ENCODE assay signal across 8 cellular contexts in the genomic region with DNA sequence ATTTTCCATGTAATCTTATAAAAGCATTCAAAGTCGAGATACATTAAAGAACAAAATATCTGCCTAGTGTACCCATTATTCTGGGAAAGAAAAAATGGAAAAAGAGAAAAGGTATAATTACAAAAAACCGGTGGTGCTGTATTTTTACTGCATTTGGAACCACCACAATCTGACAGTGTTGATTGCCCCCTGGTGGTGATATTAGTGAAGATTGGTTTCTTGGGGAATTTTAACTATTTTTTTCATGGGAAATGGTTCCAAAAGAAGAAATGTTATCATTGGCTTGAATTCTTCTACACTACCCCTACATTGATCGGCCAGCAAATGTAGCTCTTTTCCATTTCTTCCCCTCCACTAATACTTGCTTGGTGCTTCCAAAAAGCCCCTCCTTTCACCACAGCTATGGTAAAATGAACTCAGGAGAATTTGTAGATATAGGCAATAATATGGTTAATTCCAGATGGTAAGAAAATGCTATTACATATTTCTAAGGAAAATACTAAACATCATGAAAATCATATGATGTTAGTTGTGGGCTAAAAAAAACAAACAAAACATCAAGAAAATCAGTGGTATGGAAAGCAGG. TPM values are rescaled to one million over a fixed set of nuclear protein-coding genes. Genes with fewer than 3 reads are reported as not detected.
DNase-seq lines count a peak whose midpoint lies in the region; ATAC-seq, FAIRE-seq and TF ChIP-seq lines count a peak whose summit lies in the region.

No MANE protein-coding gene starts in this region.

- TF ChIP-seq RAD21 in A549 (conservative IDR thresholded peaks at IDR 0.05 in 1 of 2, IDR thresholded peaks at IDR 0.05 in 1 of 2), result peak; percentile 71 to 81
- TF ChIP-seq RAD21 in GM12878 (IDR thresholded peaks at IDR 0.05; ENCODE audit: insufficient read depth, low read depth, low read length), result peak; percentile 87

- TF ChIP-seq POLR2A in A549 (IDR thresholded peaks at IDR 0.05; ENCODE audit: low read length) (no peak), GM12878 (IDR thresholded peaks at IDR 0.05; ENCODE audit: low read depth, low read length) (no peak)

- BruUV-seq in GM12878 (replicated peaks; lab: Mats Ljungman, UMichigan), result no TSS peak

- no peaks in the 10 kb centered on the region for H4K20me1 ChIP-seq in DOHH2 (ENCODE audit: control insufficient read depth, insufficient read depth, low read depth, low read length)
- no peaks in the 10 kb centered on the region for H4K20me1 ChIP-seq in GM12878 (ENCODE audit: control insufficient read depth, insufficient read depth)

- no peak overlapping the region for H3K4me3 Mint-ChIP-seq in stimulated activated effector memory CD8-positive, alpha-beta T cell treated with anti-CD3 and anti-CD28 coated beads, Interleukin-12 subunit alpha, Interleukin-12 subunit beta, amount 100 ng/mL, for 72 hours

- H3K27ac ChIP-seq in A549 (no peak overlapping the region), DOHH2 (ENCODE audit: low read depth, low read length) (no peak overlapping the region), GM12878 (ENCODE audit: control insufficient read depth, insufficient read depth) (no peak overlapping the region)

- in situ Hi-C loops in GM12878 (cut with MboI), result loop anchor here (5.0 to 25.0 kb wide), 3 partner anchors 322 to 707 kb away; no protein-coding TSS in a partner anchor

- FAIRE-seq in A549 (lab: Jason Lieb, UNC) (no peak), GM12878 (lab: Jason Lieb, UNC) (peak; percentile 69)

- no peak overlapping the region for H3K27ac Mint-ChIP-seq in stimulated activated effector memory CD8-positive, alpha-beta T cell treated with anti-CD3 and anti-CD28 coated beads, Interleukin-12 subunit alpha, Interleukin-12 subunit beta, amount 100 ng/mL, for 72 hours

- no peaks in the 10 kb centered on the region for H3K36me3 ChIP-seq in DOHH2 (ENCODE audit: control insufficient read depth, low read length)
- H3K36me3 ChIP-seq in GM12878 (ENCODE audit: control insufficient read depth in 2 of 2, insufficient read depth in 2 of 2, low read length in 1 of 2), result no peaks in the 10 kb centered on the region

- H3K4me3 ChIP-seq in A549 (no peak overlapping the region), DOHH2 (ENCODE audit: low read length) (no peak overlapping the region), GM12878 (no peak overlapping the region)

- H3F3A ChIP-seq in DOHH2 (ENCODE audit: control insufficient read depth, insufficient read depth), result no peaks in the 10 kb centered on the region

- no peaks in the 10 kb centered on the region for H3K9me2 ChIP-seq in DOHH2 (replicated peaks; ENCODE audit: control insufficient read depth, low read length)

- DNase-seq in A549 (ENCODE audit: low read depth in 1 of 2, low spot score in 1 of 2) (peak; percentile 6 to 18), NCI-H1048 (lab: John Stamatoyannopoulos, UW) (peak; percentile 8), GM12878 (ENCODE audit: low read depth, low spot score) (no peak), left lobe of liver (ENCODE audit: low spot score) (no peak)
- DNase-seq in stimulated activated effector memory CD8-positive, alpha-beta T cell treated with anti-CD3 and anti-CD28 coated beads, Interleukin-12 subunit alpha, Interleukin-12 subunit beta, amount 100 ng/mL, for 72 hours (ENCODE audit: low spot score in 2 of 2), result no peak

- no peaks in the 10 kb centered on the region for H3K9me3 Mint-ChIP-seq in stimulated activated effector memory CD8-positive, alpha-beta T cell treated with anti-CD3 and anti-CD28 coated beads, Interleukin-12 subunit alpha, Interleukin-12 subunit beta, amount 100 ng/mL, for 72 hours

- whole genome bisulfite sequencing in A549 (ENCODE audit: missing lambda C conversion rate), result 4% methylated on average over 3 of the region's 3 CpGs
- WGBS in GM12878 (ENCODE audit: insufficient coverage, insufficient replicate concordance, low lambda C conversion rate, missing lambda C conversion rate), result 0% methylated on average over 3 of the region's 3 CpGs

- RAD21 ChIA-PET in GM12878 (lab: Charles Lee; ENCODE audit: unreplicated experiment), result no interaction called here

- SMC1A ChIA-PET in GM12878 (lab: Charles Lee; ENCODE audit: uncharacterized antibody, unreplicated experiment), result interaction anchor here (0.9 to 1.4 kb wide), 2 partner anchors 69 to 321 kb away, joined by 3 to 4 read pairs; no protein-coding TSS in a partner anchor

- no peak overlapping the region for H3K9ac ChIP-seq in GM12878 (ENCODE audit: control insufficient read depth, insufficient read depth, low read length)

- H3K4me1 ChIP-seq in A549, result no peaks in the 10 kb centered on the region
- H3K4me1 ChIP-seq in DOHH2 (ENCODE audit: control insufficient read depth, low read length), result peaks cover 2% of the 10 kb centered on the region
- H3K4me1 ChIP-seq in GM12878 (ENCODE audit: control insufficient read depth, insufficient read depth, low read length), result no peaks in the 10 kb centered on the region

- peaks cover 6% of the 10 kb centered on the region for H3K27me3 ChIP-seq in DOHH2 (ENCODE audit: control insufficient read depth, low read length)
- H3K27me3 ChIP-seq in GM12878 (replicated peaks in 1 of 2; ENCODE audit: control insufficient read depth in 2 of 2, insufficient read depth in 2 of 2, low read length in 1 of 2), result no peaks in the 10 kb centered on the region

- H3K4me2 ChIP-seq in A549, result no peak overlapping the region
- no peak overlapping the region for H3K4me2 ChIP-seq in DOHH2 (ENCODE audit: low read length)
- no peak overlapping the region for H3K4me2 ChIP-seq in GM12878 (ENCODE audit: control insufficient read depth, insufficient read depth)

- no peaks in the 10 kb centered on the region for H3K4me1 Mint-ChIP-seq in stimulated activated effector memory CD8-positive, alpha-beta T cell treated with anti-CD3 and anti-CD28 coated beads, Interleukin-12 subunit alpha, Interleukin-12 subunit beta, amount 100 ng/mL, for 72 hours

- CTCF ChIA-PET in A549 (lab: Yijun Ruan, JAX), result interaction anchor here (0.7 to 5.1 kb wide), 6 partner anchors 63 to 695 kb away, joined by 3 to 37 read pairs (median 5); no protein-coding TSS in a partner anchor
- CTCF ChIA-PET in GM12878 (lab: Yijun Ruan, JAX), result interaction anchor here (2.5 kb wide), 1 partner anchor 320 kb away, joined by 10 read pairs; no protein-coding TSS in a partner anchor

- 0 out of 6 replicates have a peak, but pooled peaks of 1 of the 2 experiments have one; percentile 28 for ATAC-seq in A549
- ATAC-seq in GM12878, result peak; percentile 48; the same call in 1 of the 3 replicates
- ATAC-seq in left lobe of liver, result peak; percentile 81
- no peak for ATAC-seq in GM21576 (IDR thresholded peaks at IDR 0.05; ENCODE audit: unreplicated experiment)
- ATAC-seq in HG02571 (IDR thresholded peaks at IDR 0.05; ENCODE audit: unreplicated experiment), result no peak
- no peak for ATAC-seq in stimulated activated effector memory CD8-positive, alpha-beta T cell treated with anti-CD3 and anti-CD28 coated beads, Interleukin-12 subunit alpha, Interleukin-12 subunit beta, amount 100 ng/mL, for 72 hours

- peak; percentile 73 for TF ChIP-seq CTCF in A549 (IDR thresholded peaks at IDR 0.05)
- peak; percentile 77 for TF ChIP-seq CTCF in DOHH2 (IDR thresholded peaks at IDR 0.05; ENCODE audit: low read depth, low read length, poor library complexity, severe bottlenecking)
- peak; percentile 42 to 67 (median 65); a peak in 5 of 6 replicates for TF ChIP-seq CTCF in GM12878 (IDR thresholded peaks at IDR 0.05 in 2 of 3, conservative IDR thresholded peaks at IDR 0.05 in 1 of 3; ENCODE audit: control insufficient read depth in 2 of 3, extremely low read depth in 1 of 3, insufficient read depth in 1 of 3, low read depth in 3 of 3, low read length in 3 of 3)

- no peaks in the 10 kb centered on the region for H3K79me2 ChIP-seq in DOHH2 (ENCODE audit: control insufficient read depth, low read length)
- no peaks in the 10 kb centered on the region for H3K79me2 ChIP-seq in GM12878 (ENCODE audit: control insufficient read depth, insufficient read depth, low read length)

- H2AFZ ChIP-seq in GM12878 (ENCODE audit: control insufficient read depth, low read depth, low read length), result no peak overlapping the region

- H3K36me3 Mint-ChIP-seq in stimulated activated effector memory CD8-positive, alpha-beta T cell treated with anti-CD3 and anti-CD28 coated beads, Interleukin-12 subunit alpha, Interleukin-12 subunit beta, amount 100 ng/mL, for 72 hours, result no peaks in the 10 kb centered on the region

- no peak for TF ChIP-seq EP300 in A549 (IDR thresholded peaks at IDR 0.05)
- TF ChIP-seq EP300 in GM12878 (IDR thresholded peaks at IDR 0.05; ENCODE audit: borderline replicate concordance in 1 of 2, control insufficient read depth in 1 of 2, low read depth in 2 of 2, low read length in 2 of 2), result no peak

- intact Hi-C loops in GM12878 (cut with micrococcal nuclease; ENCODE audit: unreplicated experiment), result loop anchor here (1.0 to 10.0 kb wide), 3 partner anchors 235 to 693 kb away; no protein-coding TSS in a partner anchor

- H3K9me3 ChIP-seq in A549, result no peaks in the 10 kb centered on the region
- H3K9me3 ChIP-seq in DOHH2 (ENCODE audit: control insufficient read depth, insufficient read depth, low read length), result no peaks in the 10 kb centered on the region
- no peaks in the 10 kb centered on the region for H3K9me3 ChIP-seq in GM12878 (replicated peaks; ENCODE audit: control insufficient read depth, insufficient read depth, low read length)

- POLR2A ChIA-PET in A549 (lab: Yijun Ruan, JAX) (no interaction called here), GM12878 (lab: Charles Lee) (no interaction called here)

RNA-seq across cellular contexts. Expression of a gene that starts 50.0 kb away (rescaled TPM):
- polyA plus RNA-seq in A549 (2011; rRNA removed) (17.6 and 18.6 TPM in 2 replicates), A549 (2017; fragmentation: RNase III; extraction: RNeasy Plus Mini Kit Qiagen cat#74134 plus additional on column Dnase treatment) (8.3 to 11.2 TPM (median 9.7 TPM) in 3 replicates), GM12878 (2011; rRNA removed) (28.5 and 31.9 TPM in 2 replicates), GM12878 (2014; fragmentation: Illumina TruSeq; extraction: Trizol) (18.6 and 19.7 TPM in 2 replicates), GM12878 (2014; fragmentation: Nextera tagmentation; extraction: Ambion mirVana) (10 to 100 TPM in 1 of 2 experiments, 1 to 10 TPM in 1; 7.2 to 10.2 TPM), GM12878 (2014; rRNA removed) (26.3 and 26.6 TPM in 2 replicates), GM12878 (2016; fragmentation: Nextera tagmentation; extraction: Ambion mirVana) (10 to 100 TPM in 1 of 2 experiments, 1 to 10 TPM in 1; 9.9 to 11.4 TPM)
- 5.4 and 7.9 TPM in 2 replicates for polyA plus RNA-seq in A549 (2012; cell fraction: cytosol; rRNA removed)
- polyA plus RNA-seq in A549 (2012; cell fraction: nucleus; rRNA removed), result 6.2 and 10.3 TPM in 2 replicates
- polyA minus RNA-seq in A549 (2011; rRNA and poly(A)+ RNA removed), result 17.2 and 18.8 TPM in 2 replicates
- 24.3 and 25.0 TPM in 2 replicates for total RNA-seq in GM12878 (2013; cell fraction: nucleolus; rRNA removed)
- total RNA-seq in GM12878 (2014; rRNA removed) (36.4 and 38.4 TPM in 2 replicates), GM12878 (2014; rRNA removed; fragmentation: Illumina TruSeq; extraction: Trizol) (16.9 and 17.6 TPM in 2 replicates), GM12878 (2021) (22.0 and 24.5 TPM in 2 replicates), left lobe of liver (19.9 TPM)
- polyA plus RNA-seq in GM12878 (2011; ENCODE audit: low read depth), result 8.4 TPM
- polyA plus RNA-seq in GM12878 (2011; cell fraction: cytosol; rRNA removed), result 29.9 and 30.6 TPM in 2 replicates
- 15.9 and 17.0 TPM in 2 replicates for polyA plus RNA-seq in GM12878 (2011; cell fraction: nucleus; rRNA removed)
- polyA plus RNA-seq in GM12878 (2012), result 8.6 and 14.4 TPM in 2 replicates
- 44.8 and 45.2 TPM in 2 replicates for polyA minus RNA-seq in GM12878 (2011; rRNA and poly(A)+ RNA removed)
- polyA minus RNA-seq in GM12878 (2011; cell fraction: cytosol; rRNA and poly(A)+ RNA removed), result 15.5 and 20.0 TPM in 2 replicates
- 17.4 and 27.1 TPM in 2 replicates for polyA minus RNA-seq in GM12878 (2011; cell fraction: nucleus; rRNA and poly(A)+ RNA removed)

Comparison
In these comparisons a context has a peak if more than half of its experiments do, and no peak if none do; other contexts are left out.
1. ATAC-seq: peak in GM12878 (single experiment) and left lobe of liver (single experiment); none in GM21576 (single experiment), HG02571 (single experiment) and stimulated activated effector memory CD8-positive, alpha-beta T cell treated with anti-CD3 and anti-CD28 coated beads, Interleukin-12 subunit alpha, Interleukin-12 subunit beta, amount 100 ng/mL, for 72 hours (single experiment).
2. DNase-seq: peak in A549 (2 of 2) and NCI-H1048 (single experiment); none in GM12878 (single experiment), left lobe of liver (single experiment) and stimulated activated effector memory CD8-positive, alpha-beta T cell treated with anti-CD3 and anti-CD28 coated beads, Interleukin-12 subunit alpha, Interleukin-12 subunit beta, amount 100 ng/mL, for 72 hours (0 of 2).
3. Peak in every context shown above with its lines, with median percentiles within 50 percentile points of each other: CTCF ChIP-seq.